10 cellular contexts compared by ENCODE assay signal in genomic region chr6:113122060-113122459, GRCh38.
DNase-seq lines count a peak whose midpoint lies in the region; ATAC-seq and TF ChIP-seq lines count a peak whose summit lies in the region.
"Had no signal": no experiment of that assay in that cellular context is flagged by ENCODE, and none has a peak within 500 bp of the region (broad histone marks: within the 10 kb centered on the region; RNA-seq: fewer than 3 reads in every experiment).

No MANE protein-coding gene starts in this region.

- H3K36me3 Mint-ChIP-seq in activated CD4-positive, alpha-beta T cell treated with anti-CD3 and anti-CD28 coated beads, Interleukin-2, amount 10 ng/mL, durations not matched to agents 24 days and 14 days (ENCODE audit: low read depth) = no peaks in the 10 kb centered on the region

- H3K9me3 Mint-ChIP-seq in activated CD4-positive, alpha-beta T cell treated with anti-CD3 and anti-CD28 coated beads, Interleukin-2, amount 10 ng/mL, durations not matched to agents 24 days and 14 days = no peaks in the 10 kb centered on the region

- ATAC-seq in HG03460 (IDR thresholded peaks at IDR 0.05; ENCODE audit: unreplicated experiment) = no peak

- peak; percentile 12 for TF ChIP-seq CTCF in AG09319 (IDR thresholded peaks at IDR 0.05; ENCODE audit: low read depth, low read length)

- no peak overlapping the region for H3K27ac Mint-ChIP-seq in activated CD4-positive, alpha-beta T cell treated with anti-CD3 and anti-CD28 coated beads, Interleukin-2, amount 10 ng/mL, durations not matched to agents 24 days and 14 days

- H3K27me3 Mint-ChIP-seq in activated CD4-positive, alpha-beta T cell treated with anti-CD3 and anti-CD28 coated beads, Interleukin-2, amount 10 ng/mL, durations not matched to agents 24 days and 14 days = no peaks in the 10 kb centered on the region

- H3K4me3 Mint-ChIP-seq in activated CD4-positive, alpha-beta T cell treated with anti-CD3 and anti-CD28 coated beads, Interleukin-2, amount 10 ng/mL, durations not matched to agents 24 days and 14 days = no peak overlapping the region

- peak; percentile 38 for DNase-seq in AG09319 (ENCODE audit: extremely low read depth, low read depth)
- DNase-seq in LHCN-M2 (ENCODE audit: low read depth) = peak; percentile 97
- peak; percentile 53 for DNase-seq in dedifferentiated amniotic fluid mesenchymal stem cell (ENCODE audit: extremely low spot score)
- peak; percentile 96 for DNase-seq in kidney glomerular epithelial cell (lab: John Stamatoyannopoulos, UW)
- no peak for DNase-seq in T-helper 9 cell
- no peak for DNase-seq in activated CD4-positive, alpha-beta T cell treated with anti-CD3 and anti-CD28 coated beads, Interleukin-2, amount 10 ng/mL, durations not matched to agents 24 days and 14 days
- DNase-seq in mucosa of gallbladder (ENCODE audit: low spot score) = no peak
- DNase-seq: activated T-cell treated with anti-CD3 and anti-CD28 coated beads, Interleukin-2, amount 50 U/mL, for 1 hour; Peyer's patch had no signal

- intact Hi-C loops in activated CD4-positive, alpha-beta T cell treated with anti-CD3 and anti-CD28 coated beads, Interleukin-2, amount 10 ng/mL, durations not matched to agents 24 days and 14 days (cut with micrococcal nuclease) = no loop called here

- no peaks in the 10 kb centered on the region for H3K4me1 Mint-ChIP-seq in activated CD4-positive, alpha-beta T cell treated with anti-CD3 and anti-CD28 coated beads, Interleukin-2, amount 10 ng/mL, durations not matched to agents 24 days and 14 days

Comparison
In these comparisons a context has a peak if more than half of its experiments do, and no peak if none do; other contexts are left out.
1. DNase-seq: peak in AG09319 (single experiment), LHCN-M2 (single experiment), dedifferentiated amniotic fluid mesenchymal stem cell (single experiment) and kidney glomerular epithelial cell (single experiment); none in T-helper 9 cell (single experiment), activated CD4-positive, alpha-beta T cell treated with anti-CD3 and anti-CD28 coated beads, Interleukin-2, amount 10 ng/mL, durations not matched to agents 24 days and 14 days (single experiment) and mucosa of gallbladder (single experiment).